1 cellular context compared by ENCODE assay signal in genomic region chr17:52357855-52358254, GRCh38.
A peak's percentile ranks its signal among the peaks of the same experiment; 100 is the strongest.
TF ChIP-seq lines count a peak whose summit lies in the region.

No MANE protein-coding gene starts in this region.

TF ChIP-seq in K562, 482 proteins besides CTCF, POLR2A, EP300 and RAD21 (continued from another document):
- TF ChIP-seq CLOCK (CRISPR knock-in tag; IDR thresholded peaks at IDR 0.05; ENCODE audit: borderline replicate concordance), result no peak
- TF ChIP-seq MAFF (IDR thresholded peaks at IDR 0.05; ENCODE audit: low read length), result peak; percentile 86
- TF ChIP-seq ZNF316 (IDR thresholded peaks at IDR 0.05), result peak; percentile 76
- TF ChIP-seq ZFP30 (CRISPR knock-in tag; IDR thresholded peaks at IDR 0.05; ENCODE audit: borderline replicate concordance), result no peak
- no peak for TF ChIP-seq SRSF9 (IDR thresholded peaks at IDR 0.05; ENCODE audit: borderline replicate concordance, low read depth, low read length)
- peak; percentile 70 for TF ChIP-seq C11orf30 (IDR thresholded peaks at IDR 0.05; ENCODE audit: low read depth)
- TF ChIP-seq HEY1 (CRISPR knock-in tag; IDR thresholded peaks at IDR 0.05; ENCODE audit: borderline replicate concordance), result no peak
- TF ChIP-seq MAFG (tag; conservative IDR thresholded peaks at IDR 0.05), result peak; percentile 75
- no peak for TF ChIP-seq EZH2 (IDR thresholded peaks at IDR 0.05; ENCODE audit: borderline replicate concordance, low read depth, low read length)
